ENCODE assay signal across 20 cellular contexts in genomic region chr12:116435984-116436383, GRCh38.
"Had no signal": no experiment of that assay in that cellular context is flagged by ENCODE, and none has a peak within 500 bp of the region (broad histone marks: within the 10 kb centered on the region; RNA-seq: fewer than 3 reads in every experiment).

No MANE protein-coding gene starts in this region.

- H3K9ac ChIP-seq: KMS-11 had no signal

- H3K4me2 ChIP-seq: KMS-11 had no signal

- H3K9me3 ChIP-seq: SJSA1 had no signal

- DNase-seq: IMR-90, Kasumi-1, MM.1S, NCI-H1092 treated with DMSO at 0.1 percent for 48 hours, NCI-H1436, NCI-H187, NCI-H2029, NCI-H2081 treated with DMSO at 0.1 percent for 48 hours, NCI-H2171, NCI-H226, NCI-H446, NCI-H510A, NCI-H524 treated with DMSO at 0.1 percent for 48 hours, NCI-H69, NCI-H774, Right ventricle myocardium superior, SIG-M5 had no signal

- H3K4me3 ChIP-seq: SJSA1, SK-N-MC had no signal

- H3K27me3 ChIP-seq: SJSA1 had no signal

- H3K36me3 ChIP-seq: SJSA1 had no signal

- H3K27ac ChIP-seq: KMS-11, SJSA1, SK-N-MC had no signal
